30 cellular contexts compared by ENCODE assay signal in genomic region chr11:127059286-127060200, GRCh38. TPM values are rescaled to one million over a fixed set of nuclear protein-coding genes. Genes with fewer than 3 reads are reported as not detected.
A peak's percentile ranks its signal among the peaks of the same experiment; 100 is the strongest.
DNase-seq lines count a peak whose midpoint lies in the region; ATAC-seq and TF ChIP-seq lines count a peak whose summit lies in the region.
"Had no signal": no experiment of that assay in that cellular context is flagged by ENCODE, and none has a peak within 500 bp of the region (broad histone marks: within the 10 kb centered on the region; RNA-seq: fewer than 3 reads in every experiment).

No MANE protein-coding gene starts in this region.

- H3K27ac Mint-ChIP-seq in stimulated activated memory B cell treated with anti-CD40 and anti-IgM and Interleukin-4, amounts not matched to agents 10 μg/mL and 1 μg/mL and 100 μg/mL, for 72 hours, result no peak overlapping the region
- H3K27ac Mint-ChIP-seq: activated naive CD8-positive, alpha-beta T cell treated with anti-CD3 and anti-CD28 coated beads for 36 hours; CD8-positive, alpha-beta memory T cell; H9; mesothelial cell of epicardium; natural killer cell treated with Interleukin-12 subunit alpha and Interleukin-12 subunit beta and Interleukin-15 and Interleukin-18, amount 100 ng/mL, for 72 hours had no signal

- DNase-seq in NCI-H146 (lab: John Stamatoyannopoulos, UW) (peak; percentile 28), NCI-H146 treated with DMSO at 0.1 percent for 48 hours (lab: John Stamatoyannopoulos, UW; ENCODE audit: unreplicated experiment) (no peak), LHCN-M2 (ENCODE audit: low read depth) (peak; percentile 58), foreskin fibroblast (peak; percentile 8 to 37)
- DNase-seq in NK-92 treated with Interleukin-12 subunit alpha and Interleukin-12 subunit beta, amount 100 ng/mL, for 24 hours (lab: John Stamatoyannopoulos, UW), result no peak
- DNase-seq: activated effector memory CD4-positive, alpha-beta T cell treated with anti-CD3 and anti-CD28 coated beads, Interleukin-2, amount 50 U/mL, for 16 hours; activated naive CD8-positive, alpha-beta T cell treated with anti-CD3 and anti-CD28 coated beads for 36 hours; BE2C; CD8-positive, alpha-beta memory T cell; DMS153; GF-D8; H9; islet precursor cell; MM.1S; NCI-H446; NCI-H82; OCI-M1; stimulated activated CD4-positive, alpha-beta T cell treated with anti-CD3 and anti-CD28 coated beads, Interleukin-2, amount 100 ng/mL, for 48 hours had no signal

- peak overlapping the region; percentile 4 for H3K4me2 ChIP-seq in skeletal muscle satellite cell (ENCODE audit: low read length)

- peaks cover 5% of the 10 kb centered on the region for H3K4me1 Mint-ChIP-seq in stimulated activated memory B cell treated with anti-CD40 and anti-IgM and Interleukin-4, amounts not matched to agents 10 μg/mL and 1 μg/mL and 100 μg/mL, for 72 hours
- H3K4me1 Mint-ChIP-seq: activated naive CD8-positive, alpha-beta T cell treated with anti-CD3 and anti-CD28 coated beads for 36 hours; CD8-positive, alpha-beta memory T cell; central memory CD8-positive, alpha-beta T cell; mesothelial cell of epicardium had no signal

- no peaks in the 10 kb centered on the region for H3K27me3 Mint-ChIP-seq in stimulated activated memory B cell treated with anti-CD40 and anti-IgM and Interleukin-4, amounts not matched to agents 10 μg/mL and 1 μg/mL and 100 μg/mL, for 72 hours
- H3K27me3 Mint-ChIP-seq: CD8-positive, alpha-beta memory T cell; central memory CD8-positive, alpha-beta T cell had no signal

- H3K9ac ChIP-seq in skeletal muscle satellite cell (ENCODE audit: low read depth, low read length), result no peak overlapping the region
- H3K9ac ChIP-seq: parathyroid adenoma had no signal

- no peaks in the 10 kb centered on the region for H3K9me3 ChIP-seq in skeletal muscle satellite cell (replicated peaks; ENCODE audit: low read length)
- H3K9me3 ChIP-seq: BE2C, right atrium auricular region, vagina had no signal

- no peaks in the 10 kb centered on the region for H3K36me3 ChIP-seq in skeletal muscle satellite cell (ENCODE audit: insufficient read depth, low read length)
- H3K36me3 ChIP-seq: BE2C, right atrium auricular region, vagina had no signal

- no peak for TF ChIP-seq CTCF in foreskin fibroblast (IDR thresholded peaks at IDR 0.05; ENCODE audit: low read depth, low read length)

- H3K4me3 Mint-ChIP-seq in stimulated activated memory B cell treated with anti-CD40 and anti-IgM and Interleukin-4, amounts not matched to agents 10 μg/mL and 1 μg/mL and 100 μg/mL, for 72 hours, result no peak overlapping the region
- H3K4me3 Mint-ChIP-seq: activated naive CD8-positive, alpha-beta T cell treated with anti-CD3 and anti-CD28 coated beads for 36 hours; central memory CD8-positive, alpha-beta T cell; H9; mesothelial cell of epicardium; natural killer cell treated with Interleukin-12 subunit alpha and Interleukin-12 subunit beta and Interleukin-15 and Interleukin-18, amount 100 ng/mL, for 72 hours had no signal

- no peak for ATAC-seq in stimulated activated memory B cell treated with anti-CD40 and anti-IgM and Interleukin-4, amounts not matched to agents 10 μg/mL and 1 μg/mL and 100 μg/mL, for 72 hours
- no peak for ATAC-seq in HG02870 (IDR thresholded peaks at IDR 0.05; ENCODE audit: unreplicated experiment)
- ATAC-seq: Right ventricle myocardium inferior had no signal

- no peaks in the 10 kb centered on the region for H3K4me1 ChIP-seq in skeletal muscle satellite cell (ENCODE audit: control insufficient read depth, insufficient read depth, low read length)
- H3K4me1 ChIP-seq: BE2C, parathyroid adenoma, vagina had no signal

- H3K4me3 ChIP-seq in foreskin fibroblast (ENCODE audit: low read depth in 1 of 2, low read length in 2 of 2), result no peak overlapping the region
- H3K4me3 ChIP-seq in skeletal muscle satellite cell (ENCODE audit: low read length), result no peak overlapping the region
- H3K4me3 ChIP-seq: right atrium auricular region, vagina had no signal

- H3K27me3 ChIP-seq in skeletal muscle satellite cell (ENCODE audit: control insufficient read depth, insufficient read depth, low read length), result peaks cover 32% of the 10 kb centered on the region
- H3K27me3 ChIP-seq: BE2C, vagina had no signal

- no peaks in the 10 kb centered on the region for H3K36me3 Mint-ChIP-seq in stimulated activated memory B cell treated with anti-CD40 and anti-IgM and Interleukin-4, amounts not matched to agents 10 μg/mL and 1 μg/mL and 100 μg/mL, for 72 hours
- H3K36me3 Mint-ChIP-seq: activated naive CD8-positive, alpha-beta T cell treated with anti-CD3 and anti-CD28 coated beads for 36 hours; CD8-positive, alpha-beta memory T cell; mesothelial cell of epicardium; natural killer cell treated with Interleukin-12 subunit alpha and Interleukin-12 subunit beta and Interleukin-15 and Interleukin-18, amount 100 ng/mL, for 72 hours had no signal

- H3K9me3 Mint-ChIP-seq in stimulated activated memory B cell treated with anti-CD40 and anti-IgM and Interleukin-4, amounts not matched to agents 10 μg/mL and 1 μg/mL and 100 μg/mL, for 72 hours, result peaks cover 3% of the 10 kb centered on the region
- H3K9me3 Mint-ChIP-seq: activated naive CD8-positive, alpha-beta T cell treated with anti-CD3 and anti-CD28 coated beads for 36 hours; central memory CD8-positive, alpha-beta T cell; H9; mesothelial cell of epicardium had no signal

RNA-seq across cellular contexts. Expression of gene KIRREL3, which starts 59.0 kb away (rescaled TPM):
- 2.1 and 2.8 TPM in 2 replicates for total RNA-seq in LHCN-M2 (2014; rRNA removed)
- 14.2 TPM for polyA plus RNA-seq in LHCN-M2 (2012)
- total RNA-seq in skeletal muscle satellite cell (2012; rRNA removed), result under 0.01 and 0.44 TPM in 2 replicates
- total RNA-seq: activated naive CD8-positive, alpha-beta T cell treated with anti-CD3 and anti-CD28 coated beads for 36 hours; CD8-positive, alpha-beta memory T cell; endothelial cell of umbilical vein; natural killer cell treated with Interleukin-12 subunit alpha and Interleukin-12 subunit beta and Interleukin-15 and Interleukin-18, amount 100 ng/mL, for 72 hours; T-helper 2 cell treated with Interferon-gamma antibody and Interleukin-4, amounts not matched to agents 100 ng/mL and 5 ng/mL, for 36 hours; vagina had no signal
- polyA plus RNA-seq: CD8-positive, alpha-beta memory T cell; endothelial cell of umbilical vein had no signal

Comparison
In these comparisons a context has a peak if more than half of its experiments do, and no peak if none do; other contexts are left out.
1. DNase-seq: peak in NCI-H146 (single experiment), LHCN-M2 (single experiment) and foreskin fibroblast (2 of 2); none in NCI-H146 treated with DMSO at 0.1 percent for 48 hours (single experiment) and NK-92 treated with Interleukin-12 subunit alpha and Interleukin-12 subunit beta, amount 100 ng/mL, for 24 hours (single experiment).